Comparison of ENCODE assay signal across 1 cellular context in the genomic region with DNA sequence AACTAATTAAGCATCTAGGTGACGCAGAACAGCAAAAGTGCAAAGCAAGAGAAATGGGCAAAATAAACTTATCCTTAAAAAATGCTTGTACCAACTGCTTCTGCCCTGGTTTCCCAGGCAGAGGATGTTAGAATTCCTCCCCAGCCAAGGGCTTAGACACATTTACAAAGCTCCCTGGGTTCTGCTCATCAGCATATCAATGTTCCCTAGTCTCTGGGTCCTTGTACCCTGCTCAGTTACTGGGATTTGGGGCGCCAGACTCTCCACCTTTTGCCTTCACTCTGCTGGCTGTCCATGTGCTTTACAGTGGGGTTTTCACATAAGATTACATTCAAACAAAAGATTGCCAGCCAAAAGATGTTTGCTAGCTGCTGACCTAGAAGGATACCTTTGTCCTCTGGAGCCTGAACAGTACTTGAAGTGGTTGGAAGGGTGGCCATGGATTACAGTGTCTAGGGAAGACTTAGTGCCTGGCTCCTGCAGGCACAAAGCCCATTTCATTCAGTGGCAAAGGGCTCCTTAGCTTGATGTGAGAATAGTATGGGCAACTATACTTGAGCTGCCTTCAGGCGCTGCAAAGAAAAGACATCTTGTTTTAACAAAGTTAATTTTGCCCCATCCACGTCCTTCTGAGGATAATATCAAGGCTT.
TF ChIP-seq lines count a peak whose summit lies in the region.

No MANE protein-coding gene starts in this region.

TF ChIP-seq in GM23338, 12 proteins besides CTCF, POLR2A, EP300 and RAD21 (continued from another document):
- TF ChIP-seq, protein P1, sequence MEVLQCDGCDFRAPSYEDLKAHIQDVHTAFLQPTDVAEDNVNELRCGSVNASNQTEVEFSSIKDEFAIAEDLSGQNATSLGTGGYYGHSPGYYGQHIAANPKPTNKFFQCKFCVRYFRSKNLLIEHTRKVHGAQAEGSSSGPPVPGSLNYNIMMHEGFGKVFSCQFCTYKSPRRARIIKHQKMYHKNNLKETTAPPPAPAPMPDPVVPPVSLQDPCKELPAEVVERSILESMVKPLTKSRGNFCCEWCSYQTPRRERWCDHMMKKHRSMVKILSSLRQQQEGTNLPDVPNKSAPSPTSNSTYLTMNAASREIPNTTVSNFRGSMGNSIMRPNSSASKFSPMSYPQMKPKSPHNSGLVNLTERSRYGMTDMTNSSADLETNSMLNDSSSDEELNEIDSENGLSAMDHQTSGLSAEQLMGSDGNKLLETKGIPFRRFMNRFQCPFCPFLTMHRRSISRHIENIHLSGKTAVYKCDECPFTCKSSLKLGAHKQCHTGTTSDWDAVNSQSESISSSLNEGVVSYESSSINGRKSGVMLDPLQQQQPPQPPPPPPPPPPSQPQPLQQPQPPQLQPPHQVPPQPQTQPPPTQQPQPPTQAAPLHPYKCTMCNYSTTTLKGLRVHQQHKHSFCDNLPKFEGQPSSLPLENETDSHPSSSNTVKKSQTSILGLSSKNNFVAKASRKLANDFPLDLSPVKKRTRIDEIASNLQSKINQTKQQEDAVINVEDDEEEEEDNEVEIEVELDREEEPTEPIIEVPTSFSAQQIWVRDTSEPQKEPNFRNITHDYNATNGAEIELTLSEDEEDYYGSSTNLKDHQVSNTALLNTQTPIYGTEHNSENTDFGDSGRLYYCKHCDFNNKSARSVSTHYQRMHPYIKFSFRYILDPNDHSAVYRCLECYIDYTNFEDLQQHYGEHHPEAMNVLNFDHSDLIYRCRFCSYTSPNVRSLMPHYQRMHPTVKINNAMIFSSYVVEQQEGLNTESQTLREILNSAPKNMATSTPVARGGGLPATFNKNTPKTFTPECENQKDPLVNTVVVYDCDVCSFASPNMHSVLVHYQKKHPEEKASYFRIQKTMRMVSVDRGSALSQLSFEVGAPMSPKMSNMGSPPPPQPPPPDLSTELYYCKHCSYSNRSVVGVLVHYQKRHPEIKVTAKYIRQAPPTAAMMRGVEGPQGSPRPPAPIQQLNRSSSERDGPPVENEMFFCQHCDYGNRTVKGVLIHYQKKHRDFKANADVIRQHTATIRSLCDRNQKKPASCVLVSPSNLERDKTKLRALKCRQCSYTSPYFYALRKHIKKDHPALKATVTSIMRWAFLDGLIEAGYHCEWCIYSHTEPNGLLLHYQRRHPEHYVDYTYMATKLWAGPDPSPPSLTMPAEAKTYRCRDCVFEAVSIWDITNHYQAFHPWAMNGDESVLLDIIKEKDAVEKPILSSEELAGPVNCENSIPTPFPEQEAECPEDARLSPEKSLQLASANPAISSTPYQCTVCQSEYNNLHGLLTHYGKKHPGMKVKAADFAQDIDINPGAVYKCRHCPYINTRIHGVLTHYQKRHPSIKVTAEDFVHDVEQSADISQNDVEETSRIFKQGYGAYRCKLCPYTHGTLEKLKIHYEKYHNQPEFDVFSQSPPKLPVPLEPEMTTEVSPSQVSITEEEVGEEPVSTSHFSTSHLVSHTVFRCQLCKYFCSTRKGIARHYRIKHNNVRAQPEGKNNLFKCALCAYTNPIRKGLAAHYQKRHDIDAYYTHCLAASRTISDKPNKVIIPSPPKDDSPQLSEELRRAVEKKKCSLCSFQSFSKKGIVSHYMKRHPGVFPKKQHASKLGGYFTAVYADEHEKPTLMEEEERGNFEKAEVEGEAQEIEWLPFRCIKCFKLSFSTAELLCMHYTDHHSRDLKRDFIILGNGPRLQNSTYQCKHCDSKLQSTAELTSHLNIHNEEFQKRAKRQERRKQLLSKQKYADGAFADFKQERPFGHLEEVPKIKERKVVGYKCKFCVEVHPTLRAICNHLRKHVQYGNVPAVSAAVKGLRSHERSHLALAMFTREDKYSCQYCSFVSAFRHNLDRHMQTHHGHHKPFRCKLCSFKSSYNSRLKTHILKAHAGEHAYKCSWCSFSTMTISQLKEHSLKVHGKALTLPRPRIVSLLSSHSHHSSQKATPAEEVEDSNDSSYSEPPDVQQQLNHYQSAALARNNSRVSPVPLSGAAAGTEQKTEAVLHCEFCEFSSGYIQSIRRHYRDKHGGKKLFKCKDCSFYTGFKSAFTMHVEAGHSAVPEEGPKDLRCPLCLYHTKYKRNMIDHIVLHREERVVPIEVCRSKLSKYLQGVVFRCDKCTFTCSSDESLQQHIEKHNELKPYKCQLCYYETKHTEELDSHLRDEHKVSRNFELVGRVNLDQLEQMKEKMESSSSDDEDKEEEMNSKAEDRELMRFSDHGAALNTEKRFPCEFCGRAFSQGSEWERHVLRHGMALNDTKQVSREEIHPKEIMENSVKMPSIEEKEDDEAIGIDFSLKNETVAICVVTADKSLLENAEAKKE (CRISPR knock-in tag; IDR thresholded peaks at IDR 0.05): no peak
- TF ChIP-seq EZH2 (IDR thresholded peaks at IDR 0.05; ENCODE audit: low read depth, unreplicated experiment): no peak
- TF ChIP-seq, protein P2, sequence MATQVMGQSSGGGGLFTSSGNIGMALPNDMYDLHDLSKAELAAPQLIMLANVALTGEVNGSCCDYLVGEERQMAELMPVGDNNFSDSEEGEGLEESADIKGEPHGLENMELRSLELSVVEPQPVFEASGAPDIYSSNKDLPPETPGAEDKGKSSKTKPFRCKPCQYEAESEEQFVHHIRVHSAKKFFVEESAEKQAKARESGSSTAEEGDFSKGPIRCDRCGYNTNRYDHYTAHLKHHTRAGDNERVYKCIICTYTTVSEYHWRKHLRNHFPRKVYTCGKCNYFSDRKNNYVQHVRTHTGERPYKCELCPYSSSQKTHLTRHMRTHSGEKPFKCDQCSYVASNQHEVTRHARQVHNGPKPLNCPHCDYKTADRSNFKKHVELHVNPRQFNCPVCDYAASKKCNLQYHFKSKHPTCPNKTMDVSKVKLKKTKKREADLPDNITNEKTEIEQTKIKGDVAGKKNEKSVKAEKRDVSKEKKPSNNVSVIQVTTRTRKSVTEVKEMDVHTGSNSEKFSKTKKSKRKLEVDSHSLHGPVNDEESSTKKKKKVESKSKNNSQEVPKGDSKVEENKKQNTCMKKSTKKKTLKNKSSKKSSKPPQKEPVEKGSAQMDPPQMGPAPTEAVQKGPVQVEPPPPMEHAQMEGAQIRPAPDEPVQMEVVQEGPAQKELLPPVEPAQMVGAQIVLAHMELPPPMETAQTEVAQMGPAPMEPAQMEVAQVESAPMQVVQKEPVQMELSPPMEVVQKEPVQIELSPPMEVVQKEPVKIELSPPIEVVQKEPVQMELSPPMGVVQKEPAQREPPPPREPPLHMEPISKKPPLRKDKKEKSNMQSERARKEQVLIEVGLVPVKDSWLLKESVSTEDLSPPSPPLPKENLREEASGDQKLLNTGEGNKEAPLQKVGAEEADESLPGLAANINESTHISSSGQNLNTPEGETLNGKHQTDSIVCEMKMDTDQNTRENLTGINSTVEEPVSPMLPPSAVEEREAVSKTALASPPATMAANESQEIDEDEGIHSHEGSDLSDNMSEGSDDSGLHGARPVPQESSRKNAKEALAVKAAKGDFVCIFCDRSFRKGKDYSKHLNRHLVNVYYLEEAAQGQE (IDR thresholded peaks at IDR 0.05; ENCODE audit: unreplicated experiment): no peak
- TF ChIP-seq ZNF114 (CRISPR knock-in tag; IDR thresholded peaks at IDR 0.05): no peak
- TF ChIP-seq, protein P3, sequence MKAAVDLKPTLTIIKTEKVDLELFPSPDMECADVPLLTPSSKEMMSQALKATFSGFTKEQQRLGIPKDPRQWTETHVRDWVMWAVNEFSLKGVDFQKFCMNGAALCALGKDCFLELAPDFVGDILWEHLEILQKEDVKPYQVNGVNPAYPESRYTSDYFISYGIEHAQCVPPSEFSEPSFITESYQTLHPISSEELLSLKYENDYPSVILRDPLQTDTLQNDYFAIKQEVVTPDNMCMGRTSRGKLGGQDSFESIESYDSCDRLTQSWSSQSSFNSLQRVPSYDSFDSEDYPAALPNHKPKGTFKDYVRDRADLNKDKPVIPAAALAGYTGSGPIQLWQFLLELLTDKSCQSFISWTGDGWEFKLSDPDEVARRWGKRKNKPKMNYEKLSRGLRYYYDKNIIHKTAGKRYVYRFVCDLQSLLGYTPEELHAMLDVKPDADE (IDR thresholded peaks at IDR 0.05): no peak
TF ChIP-seq in GM23338: peak in this region for 0.
